ENCODE assay signal across 8 cellular contexts in genomic region chr11:92941676-92942571, GRCh38. TPM values are rescaled to one million over a fixed set of nuclear protein-coding genes. Genes with fewer than 3 reads are reported as not detected.
A peak's percentile ranks its signal among the peaks of the same experiment; 100 is the strongest.
DNase-seq lines count a peak whose midpoint lies in the region; ATAC-seq and TF ChIP-seq lines count a peak whose summit lies in the region.

No MANE protein-coding gene starts in this region.

- peak; percentile 90 for TF ChIP-seq CTCF in chondrocyte (IDR thresholded peaks at IDR 0.05)

- CTCF ChIA-PET in HEK293T (lab: Yijun Ruan, JAX) = interaction anchor here (0.6 to 1.5 kb wide), 12 partner anchors 9 to 710 kb away, joined by 3 to 10 read pairs (median 4); no protein-coding TSS in a partner anchor

- H3K36me3 Mint-ChIP-seq in activated naive CD8-positive, alpha-beta T cell treated with anti-CD3 and anti-CD28 coated beads, Interleukin-2, amount 50 U/mL, for 24 hours (ENCODE audit: low read depth) = no peaks in the 10 kb centered on the region
- no peaks in the 10 kb centered on the region for H3K36me3 Mint-ChIP-seq in activated naive CD8-positive, alpha-beta T cell treated with anti-CD3 and anti-CD28 coated beads for 36 hours
- H3K36me3 Mint-ChIP-seq in chondrocyte (ENCODE audit: low read depth) = peaks cover 6% of the 10 kb centered on the region

- H3K27ac Mint-ChIP-seq in activated naive CD8-positive, alpha-beta T cell treated with anti-CD3 and anti-CD28 coated beads, Interleukin-2, amount 50 U/mL, for 24 hours = no peak overlapping the region
- no peak overlapping the region for H3K27ac Mint-ChIP-seq in activated naive CD8-positive, alpha-beta T cell treated with anti-CD3 and anti-CD28 coated beads for 36 hours
- H3K27ac Mint-ChIP-seq in chondrocyte (ENCODE audit: unreplicated experiment) = no peak overlapping the region

- H3K9me3 Mint-ChIP-seq in activated naive CD8-positive, alpha-beta T cell treated with anti-CD3 and anti-CD28 coated beads, Interleukin-2, amount 50 U/mL, for 24 hours = no peaks in the 10 kb centered on the region
- H3K9me3 Mint-ChIP-seq in activated naive CD8-positive, alpha-beta T cell treated with anti-CD3 and anti-CD28 coated beads for 36 hours = no peaks in the 10 kb centered on the region
- peaks cover 32% of the 10 kb centered on the region for H3K9me3 Mint-ChIP-seq in chondrocyte (ENCODE audit: low read depth)

- peaks cover 6% of the 10 kb centered on the region for H3K27me3 Mint-ChIP-seq in activated naive CD8-positive, alpha-beta T cell treated with anti-CD3 and anti-CD28 coated beads, Interleukin-2, amount 50 U/mL, for 24 hours
- peaks cover 23% of the 10 kb centered on the region for H3K27me3 Mint-ChIP-seq in activated naive CD8-positive, alpha-beta T cell treated with anti-CD3 and anti-CD28 coated beads for 36 hours
- H3K27me3 Mint-ChIP-seq in chondrocyte (ENCODE audit: low read depth) = no peaks in the 10 kb centered on the region

- H3K4me3 Mint-ChIP-seq in activated naive CD8-positive, alpha-beta T cell treated with anti-CD3 and anti-CD28 coated beads, Interleukin-2, amount 50 U/mL, for 24 hours = no peak overlapping the region
- no peak overlapping the region for H3K4me3 Mint-ChIP-seq in activated naive CD8-positive, alpha-beta T cell treated with anti-CD3 and anti-CD28 coated beads for 36 hours
- H3K4me3 Mint-ChIP-seq in chondrocyte (ENCODE audit: unreplicated experiment) = no peak overlapping the region

- H3K4me1 Mint-ChIP-seq in activated naive CD8-positive, alpha-beta T cell treated with anti-CD3 and anti-CD28 coated beads, Interleukin-2, amount 50 U/mL, for 24 hours = no peaks in the 10 kb centered on the region
- H3K4me1 Mint-ChIP-seq in activated naive CD8-positive, alpha-beta T cell treated with anti-CD3 and anti-CD28 coated beads for 36 hours = peaks cover 6% of the 10 kb centered on the region
- H3K4me1 Mint-ChIP-seq in chondrocyte (ENCODE audit: low read depth) = peaks cover 6% of the 10 kb centered on the region

- no peak for ATAC-seq in activated naive CD8-positive, alpha-beta T cell treated with anti-CD3 and anti-CD28 coated beads, Interleukin-2, amount 50 U/mL, for 24 hours
- no peak for ATAC-seq in HG03139 (IDR thresholded peaks at IDR 0.05; ENCODE audit: unreplicated experiment)

- POLR2A ChIA-PET in HEK293T (lab: Yijun Ruan, JAX) = no interaction called here

- peak; percentile 3 for DNase-seq in activated naive CD8-positive, alpha-beta T cell treated with anti-CD3 and anti-CD28 coated beads, Interleukin-2, amount 50 U/mL, for 24 hours
- no peak for DNase-seq in activated naive CD8-positive, alpha-beta T cell treated with anti-CD3 and anti-CD28 coated beads for 36 hours
- peak; percentile 61 for DNase-seq in HEK293T (ENCODE audit: extremely low spot score)
- DNase-seq in NCI-H446 treated with DMSO at 0.1 percent for 48 hours (lab: John Stamatoyannopoulos, UW) = peak; percentile 33
- no peak for DNase-seq in chondrocyte (ENCODE audit: low spot score)
- peak; percentile 40 for DNase-seq in midbrain (lab: John Stamatoyannopoulos, UW)
- DNase-seq in T1000 (lab: John Stamatoyannopoulos, UW) = no peak

TF ChIP-seq in HEK293T, 16 proteins besides CTCF, POLR2A, EP300 and RAD21:
- TF ChIP-seq TARDBP (IDR thresholded peaks at IDR 0.05) (no peak), ZNF384 (IDR thresholded peaks at IDR 0.05) (no peak), PKNOX1 (IDR thresholded peaks at IDR 0.05) (no peak), NFRKB (IDR thresholded peaks at IDR 0.05) (no peak), FOXA1 (IDR thresholded peaks at IDR 0.05) (no peak), FOXM1 (IDR thresholded peaks at IDR 0.05; ENCODE audit: borderline replicate concordance) (no peak), LEF1 (IDR thresholded peaks at IDR 0.05; ENCODE audit: borderline replicate concordance) (no peak), ARNT (IDR thresholded peaks at IDR 0.05) (no peak), HDGF (IDR thresholded peaks at IDR 0.05; ENCODE audit: borderline replicate concordance) (no peak), BHLHE40 (IDR thresholded peaks at IDR 0.05; ENCODE audit: borderline replicate concordance) (no peak), L3MBTL2 (conservative IDR thresholded peaks at IDR 0.05) (no peak)

RNA-seq across cellular contexts. Expression of gene MTNR1B, which starts 27.5 kb away (rescaled TPM):
- not detected for total RNA-seq in activated naive CD8-positive, alpha-beta T cell treated with anti-CD3 and anti-CD28 coated beads for 36 hours
- total RNA-seq in chondrocyte = not detected in 3 replicates

Comparison
In these comparisons a context has a peak if more than half of its experiments do, and no peak if none do; other contexts are left out.
1. DNase-seq: peak in activated naive CD8-positive, alpha-beta T cell treated with anti-CD3 and anti-CD28 coated beads, Interleukin-2, amount 50 U/mL, for 24 hours (single experiment), HEK293T (single experiment), NCI-H446 treated with DMSO at 0.1 percent for 48 hours (single experiment) and midbrain (single experiment); none in activated naive CD8-positive, alpha-beta T cell treated with anti-CD3 and anti-CD28 coated beads for 36 hours (single experiment), chondrocyte (single experiment) and T1000 (single experiment).